Comparison of ENCODE assay signal across 27 cellular contexts in the genomic region with DNA sequence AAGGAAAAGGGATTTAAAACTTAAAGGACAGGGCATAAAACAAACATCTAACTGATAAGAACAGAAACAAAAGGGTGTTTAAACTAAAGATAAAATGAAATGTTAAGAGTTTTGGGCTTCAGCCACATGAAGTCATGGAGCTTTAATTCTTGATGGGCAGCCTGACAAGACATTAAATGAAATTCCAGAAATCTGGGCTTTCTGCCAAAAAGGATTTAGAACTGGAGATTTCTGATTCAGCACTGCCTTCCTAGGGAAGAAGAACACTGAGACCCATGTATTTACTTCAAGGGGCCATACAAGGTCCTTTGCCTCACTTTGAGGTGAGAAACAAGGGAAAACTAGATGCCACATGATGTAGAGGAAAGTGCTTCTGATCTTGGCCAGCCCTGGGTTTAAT.
DNase-seq lines count a peak whose midpoint lies in the region; ATAC-seq and TF ChIP-seq lines count a peak whose summit lies in the region.
"Had no signal": no experiment of that assay in that cellular context is flagged by ENCODE, and none has a peak within 500 bp of the region (broad histone marks: within the 10 kb centered on the region; RNA-seq: fewer than 3 reads in every experiment).

No MANE protein-coding gene starts in this region.

- peaks cover 12% of the 10 kb centered on the region for H3K4me1 Mint-ChIP-seq in nephron
- H3K4me1 Mint-ChIP-seq: activated naive CD4-positive, alpha-beta T cell treated with anti-CD3 and anti-CD28 coated beads, Interleukin-2, amount 10 ng/mL, durations not matched to agents 7 days and 5 days; immature natural killer cell had no signal

- H3K27ac Mint-ChIP-seq in nephron: peak overlapping the region in 2 of 3 experiments; percentile 6 to 14
- H3K27ac Mint-ChIP-seq: activated naive CD4-positive, alpha-beta T cell treated with anti-CD3 and anti-CD28 coated beads, Interleukin-2, amount 10 ng/mL, durations not matched to agents 7 days and 5 days; CD4-positive, alpha-beta T cell; immature natural killer cell; natural killer cell treated with Interleukin-12 subunit alpha and Interleukin-12 subunit beta and Interleukin-15 and Interleukin-18, amount 100 ng/mL, for 72 hours had no signal

- no peak overlapping the region for H3K4me3 Mint-ChIP-seq in nephron
- H3K4me3 Mint-ChIP-seq: activated naive CD4-positive, alpha-beta T cell treated with anti-CD3 and anti-CD28 coated beads, Interleukin-2, amount 10 ng/mL, durations not matched to agents 7 days and 5 days; CD4-positive, alpha-beta T cell; immature natural killer cell; natural killer cell treated with Interleukin-12 subunit alpha and Interleukin-12 subunit beta and Interleukin-15 and Interleukin-18, amount 100 ng/mL, for 72 hours had no signal

- H3K27me3 Mint-ChIP-seq in nephron (ENCODE audit: low read depth): no peaks in the 10 kb centered on the region
- H3K27me3 Mint-ChIP-seq: activated naive CD4-positive, alpha-beta T cell treated with anti-CD3 and anti-CD28 coated beads, Interleukin-2, amount 10 ng/mL, durations not matched to agents 7 days and 5 days; CD4-positive, alpha-beta T cell; natural killer cell treated with Interleukin-12 subunit alpha and Interleukin-12 subunit beta and Interleukin-15 and Interleukin-18, amount 100 ng/mL, for 72 hours had no signal

- DNase-seq in DMS53 (lab: John Stamatoyannopoulos, UW): peak; percentile 1
- DNase-seq in DMS53 treated with DMSO at 0.1 percent for 48 hours (lab: John Stamatoyannopoulos, UW; ENCODE audit: unreplicated experiment): no peak
- peak; percentile 7 for DNase-seq in NCI-H69 (lab: John Stamatoyannopoulos, UW)
- peak; percentile 3 for DNase-seq in choroid plexus epithelial cell (ENCODE audit: low read depth)
- no peak for DNase-seq in NOMO-1 (lab: John Stamatoyannopoulos, UW; ENCODE audit: unreplicated experiment in 2 of 2)
- no peak for DNase-seq in DMS79 (lab: John Stamatoyannopoulos, UW)
- DNase-seq: 8988T; activated CD4-positive, CD25-positive, alpha-beta regulatory T cell; activated naive CD4-positive, alpha-beta T cell treated with anti-CD3 and anti-CD28 coated beads, Interleukin-2, amount 10 ng/mL, durations not matched to agents 7 days and 5 days; caudate nucleus; CD4-positive, alpha-beta T cell; dermis blood vessel endothelial cell; esophagus squamous epithelium; gastrocnemius medialis; GDM1; hippocampal formation; immature natural killer cell; MG63; NCI-H1417; NCI-H2081; NCI-H510A; SIG-M5 had no signal

- H3K4me3 ChIP-seq in choroid plexus epithelial cell (ENCODE audit: low read depth, low read length): no peak overlapping the region
- H3K4me3 ChIP-seq: esophagus squamous epithelium, gastrocnemius medialis, HAP-1, MG63, tibial nerve had no signal

- no peaks in the 10 kb centered on the region for H3K36me3 Mint-ChIP-seq in nephron (ENCODE audit: low read depth)
- H3K36me3 Mint-ChIP-seq: activated naive CD4-positive, alpha-beta T cell treated with anti-CD3 and anti-CD28 coated beads, Interleukin-2, amount 10 ng/mL, durations not matched to agents 7 days and 5 days; immature natural killer cell; natural killer cell treated with Interleukin-12 subunit alpha and Interleukin-12 subunit beta and Interleukin-15 and Interleukin-18, amount 100 ng/mL, for 72 hours had no signal

- ATAC-seq in GM21515 (IDR thresholded peaks at IDR 0.05; ENCODE audit: unreplicated experiment): no peak
- ATAC-seq: gastrocnemius medialis; natural killer cell treated with Interleukin-12 subunit alpha and Interleukin-12 subunit beta and Interleukin-15 and Interleukin-18, amount 100 ng/mL, for 72 hours had no signal

- H3K9me3 Mint-ChIP-seq in nephron: peaks cover 4% of the 10 kb centered on the region

- TF ChIP-seq CTCF in choroid plexus epithelial cell (conservative IDR thresholded peaks at IDR 0.05; ENCODE audit: low read depth, low read length) (no peak), nephron (IDR thresholded peaks at IDR 0.05; ENCODE audit: unreplicated experiment in 3 of 3) (no peak)

Comparison
In these comparisons a context has a peak if more than half of its experiments do, and no peak if none do; other contexts are left out.
1. DNase-seq: peak in DMS53 (single experiment), NCI-H69 (single experiment) and choroid plexus epithelial cell (single experiment); none in DMS53 treated with DMSO at 0.1 percent for 48 hours (single experiment), NOMO-1 (0 of 2) and DMS79 (single experiment).